Comparison of ENCODE assay signal across 6 cellular contexts in the genomic region with DNA sequence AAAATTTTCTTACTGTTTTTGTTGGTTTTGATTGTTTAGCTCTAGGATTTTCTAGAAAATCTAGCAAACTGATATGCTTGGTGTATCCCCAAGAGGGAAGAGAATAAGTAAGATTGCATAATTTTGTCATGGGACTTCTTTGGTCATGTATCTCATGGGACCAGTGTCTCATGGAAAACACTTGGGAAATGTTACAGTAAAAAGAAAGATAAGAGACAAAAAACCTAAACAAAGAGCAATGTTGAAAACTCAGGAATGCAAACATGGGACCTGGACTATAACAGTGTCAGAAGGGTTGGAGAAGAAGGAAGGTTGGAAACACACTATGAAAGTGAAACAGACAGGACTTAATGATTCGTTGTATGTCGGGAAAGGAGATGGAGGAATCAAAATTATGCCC.
"Had no signal": no experiment of that assay in that cellular context is flagged by ENCODE, and none has a peak within 500 bp of the region (broad histone marks: within the 10 kb centered on the region; RNA-seq: fewer than 3 reads in every experiment).

No MANE protein-coding gene starts in this region.

- DNase-seq: IMR-90, KBM-7 had no signal

- H3K4me3 Mint-ChIP-seq: IgD-negative memory B cell had no signal

- ATAC-seq: HepG2, K562 had no signal

- H3K4me3 ChIP-seq: K562 had no signal

- H3K27ac Mint-ChIP-seq: IgD-negative memory B cell had no signal

- H3K27ac ChIP-seq: HL-60 had no signal
